Comparison of ENCODE assay signal across 13 cellular contexts in genomic region chr1:3773572-3774502, GRCh38. TPM values are rescaled to one million over a fixed set of nuclear protein-coding genes. Genes with fewer than 3 reads are reported as not detected.
DNase-seq lines count a peak whose midpoint lies in the region; ATAC-seq and TF ChIP-seq lines count a peak whose summit lies in the region.
"Had no signal": no experiment of that assay in that cellular context is flagged by ENCODE, and none has a peak within 500 bp of the region (broad histone marks: within the 10 kb centered on the region; RNA-seq: fewer than 3 reads in every experiment).

No MANE protein-coding gene starts in this region.

- no peaks in the 10 kb centered on the region for H3K4me1 ChIP-seq in PC-9 (replicated peaks; ENCODE audit: insufficient read depth)
- no peaks in the 10 kb centered on the region; the same call in 1 of the 2 replicates for H3K4me1 ChIP-seq in H9 (ENCODE audit: insufficient read depth, low read length)

- H3K36me3 ChIP-seq in PC-9 (ENCODE audit: low read depth), result no peaks in the 10 kb centered on the region

- H2BK20ac ChIP-seq in H9 (ENCODE audit: low read depth, low read length, poor library complexity, severe bottlenecking), result no peak overlapping the region

- no TSS peak for BruUV-seq in PC-9 (replicated peaks; lab: Mats Ljungman, UMichigan)

- H3K79me2 ChIP-seq in PC-9 (ENCODE audit: low read depth), result no peaks in the 10 kb centered on the region
- H3K79me2 ChIP-seq in H9 (ENCODE audit: insufficient read depth, low read length), result no peaks in the 10 kb centered on the region

- no peak overlapping the region for H3K9ac ChIP-seq in H9 (ENCODE audit: extremely low read depth, insufficient read length, low read length)

- ATAC-seq in stimulated activated memory B cell treated with anti-CD40 and anti-IgM and Interleukin-4, amounts not matched to agents 10 μg/mL and 1 μg/mL and 100 μg/mL, for 72 hours, result no peak
- ATAC-seq in HG02870 (IDR thresholded peaks at IDR 0.05; ENCODE audit: unreplicated experiment), result no peak
- no peak for ATAC-seq in GM19351 (IDR thresholded peaks at IDR 0.05; ENCODE audit: unreplicated experiment)

- no CpG with 5 or more reads among the region's 23 CpGs for WGBS in H9 (ENCODE audit: extremely low coverage, insufficient read length, low lambda C conversion rate)

- peak overlapping the region; percentile 17 to 67 (median 44) for H3K4me3 Mint-ChIP-seq in immature natural killer cell
- H3K4me3 Mint-ChIP-seq in stimulated activated memory B cell treated with anti-CD40 and anti-IgM and Interleukin-4, amounts not matched to agents 10 μg/mL and 1 μg/mL and 100 μg/mL, for 72 hours, result no peak overlapping the region
- H3K4me3 Mint-ChIP-seq in H9, result peak overlapping the region in 1 of 2 experiments; percentile 73; a peak in 1 of 5 replicates

- no peak overlapping the region for H4K91ac ChIP-seq in H9 (ENCODE audit: insufficient read length, low read depth, low read length)

- H4K5ac ChIP-seq in H9 (ENCODE audit: insufficient read length, low read depth, low read length), result no peak overlapping the region

- H3K4me2 ChIP-seq in PC-9, result peak overlapping the region; percentile 89
- no peak overlapping the region for H3K4me2 ChIP-seq in H9 (ENCODE audit: insufficient read depth, insufficient read length, low read length)

- intact Hi-C loops in PC-9 (cut with micrococcal nuclease; ENCODE audit: unreplicated experiment), result loop anchor here (10.0 kb wide), 1 partner anchor 1781 kb away; no protein-coding TSS in a partner anchor

- H3K23ac ChIP-seq in H9 (ENCODE audit: insufficient read length, low read depth, low read length), result no peak overlapping the region

- no peak overlapping the region for H3K4ac ChIP-seq in H9 (ENCODE audit: low read depth, low read length)

- H3K56ac ChIP-seq in H9 (ENCODE audit: insufficient read length, low read depth, low read length), result no peak overlapping the region

- no peak overlapping the region for H3K4me3 ChIP-seq in PC-9

- DNase-seq in ELF-1 (ENCODE audit: low read depth, low spot score) (peak; percentile 74), PC-9 (no peak), immature natural killer cell (no peak), H9 (no peak)
- DNase-seq: activated CD4-positive, alpha-beta T cell treated with anti-CD3 and anti-CD28 coated beads for 1 hour; activated effector memory CD4-positive, alpha-beta T cell treated with Interleukin-2 at 50 U/mL for 16 hours; DMS153; KBM-7 had no signal

- peaks cover 11% of the 10 kb centered on the region for H3K23me2 ChIP-seq in H9 (ENCODE audit: insufficient read length, low read depth, low read length, poor library complexity, severe bottlenecking)

- no peak overlapping the region for H3T11ph ChIP-seq in H9 (ENCODE audit: low read length)

- no peak overlapping the region for H4K8ac ChIP-seq in H9 (replicated peaks; ENCODE audit: insufficient read length, low read depth, low read length)

- H2AK5ac ChIP-seq in H9 (ENCODE audit: insufficient read length, low read length), result no peak overlapping the region

- H3K27ac ChIP-seq in PC-9 (no peak overlapping the region), H9 (ENCODE audit: insufficient read length, low read depth, low read length) (no peak overlapping the region)

- H3K4me1 Mint-ChIP-seq in immature natural killer cell, result peaks cover 0 to 12% of the 10 kb centered on the region in 2 donors
- H3K4me1 Mint-ChIP-seq in stimulated activated memory B cell treated with anti-CD40 and anti-IgM and Interleukin-4, amounts not matched to agents 10 μg/mL and 1 μg/mL and 100 μg/mL, for 72 hours, result peaks cover 42% of the 10 kb centered on the region
- H3K4me1 Mint-ChIP-seq in H9, result peaks cover 13 to 31% of the 10 kb centered on the region in 2 experiments

- no peak overlapping the region for H3K27ac Mint-ChIP-seq in immature natural killer cell
- H3K27ac Mint-ChIP-seq in stimulated activated memory B cell treated with anti-CD40 and anti-IgM and Interleukin-4, amounts not matched to agents 10 μg/mL and 1 μg/mL and 100 μg/mL, for 72 hours, result peak overlapping the region; percentile 49
- peak overlapping the region in 1 of 3 experiments; percentile 22; a peak in 1 of 7 replicates for H3K27ac Mint-ChIP-seq in H9

- no peak overlapping the region for H2BK120ac ChIP-seq in H9 (ENCODE audit: low read depth, low read length, poor library complexity, severe bottlenecking)

- H3K27me3 ChIP-seq in PC-9 (ENCODE audit: insufficient read depth, low read depth) (no peaks in the 10 kb centered on the region), H9 (ENCODE audit: insufficient read depth, low read length) (no peaks in the 10 kb centered on the region)

- TF ChIP-seq CTCF in PC-9 (conservative IDR thresholded peaks at IDR 0.05) (no peak), H9 (conservative IDR thresholded peaks at IDR 0.05) (no peak)

- POLR2A ChIA-PET in PC-9 (lab: Charles Lee; ENCODE audit: unreplicated experiment), result no interaction called here

- H2BK15ac ChIP-seq in H9 (ENCODE audit: low read depth, low read length), result no peak overlapping the region

- H2BK5ac ChIP-seq in H9 (ENCODE audit: insufficient read length, low read length), result no peak overlapping the region

- no peaks in the 10 kb centered on the region for H3K79me1 ChIP-seq in H9 (ENCODE audit: insufficient read depth, low read depth, low read length, poor library complexity, severe bottlenecking)

- H3K36me3 Mint-ChIP-seq in immature natural killer cell (no peaks in the 10 kb centered on the region), H9 (ENCODE audit: insufficient read depth in 1 of 3, low read depth in 3 of 3) (peaks cover 0 to 3% (median 0%) of the 10 kb centered on the region in 3 experiments; a peak in 3 of 7 replicates)
- no peaks in the 10 kb centered on the region for H3K36me3 Mint-ChIP-seq in stimulated activated memory B cell treated with anti-CD40 and anti-IgM and Interleukin-4, amounts not matched to agents 10 μg/mL and 1 μg/mL and 100 μg/mL, for 72 hours

- H4K20me1 ChIP-seq in PC-9 (ENCODE audit: insufficient read depth), result peaks cover 3% of the 10 kb centered on the region; the same call in 1 of the 2 replicates
- H4K20me1 ChIP-seq in H9 (ENCODE audit: control insufficient read depth, insufficient read depth, insufficient read length), result no peaks in the 10 kb centered on the region

- H3K18ac ChIP-seq in H9 (ENCODE audit: insufficient read length, low read depth, low read length), result no peak overlapping the region

- H3K9me3 Mint-ChIP-seq in immature natural killer cell, result no peaks in the 10 kb centered on the region
- H3K9me3 Mint-ChIP-seq in stimulated activated memory B cell treated with anti-CD40 and anti-IgM and Interleukin-4, amounts not matched to agents 10 μg/mL and 1 μg/mL and 100 μg/mL, for 72 hours, result no peaks in the 10 kb centered on the region
- 0 out of 5 replicates have a peak, but pooled peaks cover 0 to under 1% of the 10 kb centered on the region in 2 experiments for H3K9me3 Mint-ChIP-seq in H9

- peaks cover 0 to 2% (median 2%) of the 10 kb centered on the region in 3 donors for H3K27me3 Mint-ChIP-seq in immature natural killer cell (ENCODE audit: low read depth in 3 of 3)
- H3K27me3 Mint-ChIP-seq in stimulated activated memory B cell treated with anti-CD40 and anti-IgM and Interleukin-4, amounts not matched to agents 10 μg/mL and 1 μg/mL and 100 μg/mL, for 72 hours, result no peaks in the 10 kb centered on the region
- peaks cover 15% of the 10 kb centered on the region for H3K27me3 Mint-ChIP-seq in H9 (ENCODE audit: low read depth)

- no peak overlapping the region for H3K14ac ChIP-seq in H9 (ENCODE audit: insufficient read depth, low read length)

- no peaks in the 10 kb centered on the region; the same call in 1 of the 2 replicates for H3F3A ChIP-seq in PC-9 (ENCODE audit: insufficient read depth, low read depth)

- no peak overlapping the region for H2BK12ac ChIP-seq in H9 (ENCODE audit: insufficient read length, low read depth, low read length)

- H3K9me2 ChIP-seq in PC-9 (ENCODE audit: insufficient read depth), result no peaks in the 10 kb centered on the region

- H2AFZ ChIP-seq in PC-9, result no peak overlapping the region
- H2AFZ ChIP-seq in H9 (ENCODE audit: low read length), result no peak overlapping the region

- H3K9me3 ChIP-seq in PC-9 (ENCODE audit: insufficient read depth, low read depth) (no peaks in the 10 kb centered on the region), H9 (ENCODE audit: control insufficient read depth, low read depth, low read length) (no peaks in the 10 kb centered on the region)
- H3K9me3 ChIP-seq: mucosa of descending colon had no signal

- CTCF ChIA-PET in PC-9 (lab: Charles Lee), result interaction anchor here (0.6 kb wide), 1 partner anchor 17 kb away, joined by 8 read pairs; no protein-coding TSS in a partner anchor

RNA-seq across cellular contexts. Expression of gene SMIM1, which starts 1.3 kb away (rescaled TPM):
- total RNA-seq in PC-9 (2021) (5.9 and 13.2 TPM in 2 replicates), H9 (2021) (5.3 and 7.3 TPM in 2 replicates)
- under 1 TPM in 1 of 3 donors, not detected in 2; 0.96 TPM for polyA plus RNA-seq in immature natural killer cell

RNA-seq across cellular contexts. Expression of gene CCDC27, which starts 21.6 kb away (rescaled TPM):
- total RNA-seq in PC-9 (2021), result not detected in 2 replicates
- not detected for polyA plus RNA-seq in immature natural killer cell
- total RNA-seq in H9 (2021), result not detected in 2 replicates
- total RNA-seq: chondrocyte, mucosa of descending colon had no signal

RNA-seq across cellular contexts. Expression of gene LRRC47, which starts 22.5 kb away (rescaled TPM):
- total RNA-seq in PC-9 (2021) (34.2 and 35.5 TPM in 2 replicates), H9 (2021) (65.1 and 72.8 TPM in 2 replicates)
- 10 to 100 TPM; 19.3 to 28.3 (median 27.7) TPM for polyA plus RNA-seq in immature natural killer cell
